Comparison of ENCODE assay signal across 20 cellular contexts in genomic region chr13:106491463-106491862, GRCh38. TPM values are rescaled to one million over a fixed set of nuclear protein-coding genes. Genes with fewer than 3 reads are reported as not detected.
DNase-seq lines count a peak whose midpoint lies in the region; ATAC-seq and TF ChIP-seq lines count a peak whose summit lies in the region.
"Had no signal": no experiment of that assay in that cellular context is flagged by ENCODE, and none has a peak within 500 bp of the region (broad histone marks: within the 10 kb centered on the region; RNA-seq: fewer than 3 reads in every experiment).

No MANE protein-coding gene starts in this region.

- no peak overlapping the region for H3K9ac ChIP-seq in rectal smooth muscle tissue (ENCODE audit: low read length)

- TF ChIP-seq CTCF in type B pancreatic cell (conservative IDR thresholded peaks at IDR 0.05) (no peak), CD14-positive monocyte (IDR thresholded peaks at IDR 0.05) (no peak)

- intact Hi-C loops in CD14-positive monocyte (cut with micrococcal nuclease): no loop called here

- H3K27me3 Mint-ChIP-seq in CD4-positive, CD25-positive, alpha-beta regulatory T cell: peaks cover 40% of the 10 kb centered on the region
- H3K27me3 Mint-ChIP-seq in IgD-negative memory B cell (peaks cover 43% of the 10 kb centered on the region), type B pancreatic cell (no peaks in the 10 kb centered on the region), CD14-positive monocyte (ENCODE audit: low read depth in 3 of 3) (peaks cover 50 to 69% (median 59%) of the 10 kb centered on the region in 3 donors)

- peak overlapping the region in 2 of 4 donors; percentile 57 to 77 for H3K4me3 Mint-ChIP-seq in CD4-positive, CD25-positive, alpha-beta regulatory T cell
- H3K4me3 Mint-ChIP-seq in IgD-negative memory B cell (peak overlapping the region in 3 of 4 donors; percentile 19 to 90 (median 21)), type B pancreatic cell (no peak overlapping the region), CD14-positive monocyte (peak overlapping the region in 1 of 2 donors; percentile 59)

- peak overlapping the region in 1 of 3 donors; percentile 39 for H3K27ac Mint-ChIP-seq in CD4-positive, CD25-positive, alpha-beta regulatory T cell
- H3K27ac Mint-ChIP-seq in IgD-negative memory B cell (peak overlapping the region in 1 of 3 donors; percentile 19), type B pancreatic cell (no peak overlapping the region), CD14-positive monocyte (peak overlapping the region in 1 of 7 donors; percentile 41)
- H3K27ac Mint-ChIP-seq: activated T-cell treated with anti-CD3 and anti-CD28 coated beads, Interleukin-2, amount 50 U/mL, for 72 hours had no signal

- peak overlapping the region; percentile 66 for H3K4me3 ChIP-seq in CD4-positive, CD25-positive, alpha-beta regulatory T cell (ENCODE audit: low read depth, low read length)
- H3K4me3 ChIP-seq in rectal smooth muscle tissue (ENCODE audit: low read length): no peak overlapping the region
- H3K4me3 ChIP-seq: GM12878, lung, ovary had no signal

- no peaks in the 10 kb centered on the region for H3K9me3 ChIP-seq in CD4-positive, CD25-positive, alpha-beta regulatory T cell (ENCODE audit: control insufficient read depth in 2 of 2, low read length in 2 of 2)
- H3K9me3 ChIP-seq: ovary had no signal

- peaks cover 6% of the 10 kb centered on the region for H3K27me3 ChIP-seq in CD4-positive, CD25-positive, alpha-beta regulatory T cell (ENCODE audit: control insufficient read depth, insufficient read depth, low read length)
- no peaks in the 10 kb centered on the region for H3K27me3 ChIP-seq in rectal smooth muscle tissue (ENCODE audit: control insufficient read depth, insufficient read depth, low read length)
- H3K27me3 ChIP-seq: ovary had no signal

- peaks cover 4 to 15% (median 10%) of the 10 kb centered on the region in 4 donors for H3K4me1 Mint-ChIP-seq in CD4-positive, CD25-positive, alpha-beta regulatory T cell
- H3K4me1 Mint-ChIP-seq in IgD-negative memory B cell (peaks cover 24 to 27% (median 25%) of the 10 kb centered on the region in 3 donors), type B pancreatic cell (ENCODE audit: unreplicated experiment) (peaks cover 16% of the 10 kb centered on the region), CD14-positive monocyte (peaks cover 14% of the 10 kb centered on the region)

- ATAC-seq in CD4-positive, CD25-positive, alpha-beta regulatory T cell (ENCODE audit: low read depth in 2 of 2): no peak
- no peak for ATAC-seq in HG03139 (IDR thresholded peaks at IDR 0.05; ENCODE audit: unreplicated experiment)
- ATAC-seq: esophagus mucosa, GM12878 had no signal

- peaks cover 5% of the 10 kb centered on the region for H3K4me1 ChIP-seq in CD4-positive, CD25-positive, alpha-beta regulatory T cell (ENCODE audit: control insufficient read depth, insufficient read depth, low read length, poor library complexity, severe bottlenecking)
- H3K4me1 ChIP-seq in rectal smooth muscle tissue (ENCODE audit: control insufficient read depth, insufficient read depth, low read length): peaks cover 4% of the 10 kb centered on the region

- no peaks in the 10 kb centered on the region for H3K36me3 ChIP-seq in CD4-positive, CD25-positive, alpha-beta regulatory T cell (ENCODE audit: control insufficient read depth, insufficient read depth, low read length)
- H3K36me3 ChIP-seq in rectal smooth muscle tissue (ENCODE audit: control insufficient read depth, insufficient read depth, low read length): peaks cover 13% of the 10 kb centered on the region
- H3K36me3 ChIP-seq: ovary had no signal

- DNase-seq in CD4-positive, CD25-positive, alpha-beta regulatory T cell: no peak
- DNase-seq in globus pallidus (ENCODE audit: low spot score) (peak; percentile 57), NCI-H524 (lab: John Stamatoyannopoulos, UW) (no peak), type B pancreatic cell (ENCODE audit: extremely low spot score, unreplicated experiment) (no peak), CD14-positive monocyte (ENCODE audit: low spot score) (no peak)
- DNase-seq: activated naive CD4-positive, alpha-beta T cell treated with anti-CD3 and anti-CD28 coated beads, Interleukin-2, amount 50 U/mL, for 16 hours; effector CD8-positive, alpha-beta T cell; NCI-H1048; NCI-H2029; NCI-H345; ovary; SHP77; SW 1271 had no signal

- H3K36me3 Mint-ChIP-seq in CD4-positive, CD25-positive, alpha-beta regulatory T cell: no peaks in the 10 kb centered on the region
- H3K36me3 Mint-ChIP-seq in IgD-negative memory B cell: peaks cover 4% of the 10 kb centered on the region
- H3K36me3 Mint-ChIP-seq in type B pancreatic cell: peaks cover 47% of the 10 kb centered on the region
- no peaks in the 10 kb centered on the region for H3K36me3 Mint-ChIP-seq in CD14-positive monocyte

- H3K9me3 Mint-ChIP-seq in CD4-positive, CD25-positive, alpha-beta regulatory T cell: peaks cover 0 to 2% (median 0%) of the 10 kb centered on the region in 7 donors
- peaks cover 0 to 2% (median 0%) of the 10 kb centered on the region in 3 donors for H3K9me3 Mint-ChIP-seq in IgD-negative memory B cell
- H3K9me3 Mint-ChIP-seq in type B pancreatic cell: peaks cover 4% of the 10 kb centered on the region
- H3K9me3 Mint-ChIP-seq in CD14-positive monocyte: peaks cover 0 to 3% (median 0%) of the 10 kb centered on the region in 7 donors

- H3K27ac ChIP-seq in CD4-positive, CD25-positive, alpha-beta regulatory T cell (ENCODE audit: insufficient read depth, low read length, poor library complexity, severe bottlenecking): no peak overlapping the region
- H3K27ac ChIP-seq in rectal smooth muscle tissue (ENCODE audit: low read depth, low read length): peak overlapping the region; percentile 52
- H3K27ac ChIP-seq: ovary had no signal

RNA-seq across cellular contexts. Expression of gene EFNB2, which starts 44.0 kb away (rescaled TPM):
- 0.49 TPM for total RNA-seq in CD4-positive, CD25-positive, alpha-beta regulatory T cell
- under 1 TPM in 2 of 4 donors, not detected in 2; 0.20 to 0.27 TPM for polyA plus RNA-seq in CD4-positive, CD25-positive, alpha-beta regulatory T cell
- polyA plus RNA-seq in IgD-negative memory B cell: 0.10 TPM
- total RNA-seq in type B pancreatic cell (ENCODE audit: low replicate concordance): 48.6 and 67.1 TPM in 2 replicates
- polyA plus RNA-seq in CD14-positive monocyte: not detected
